2 cellular contexts compared by ENCODE assay signal in the genomic region with DNA sequence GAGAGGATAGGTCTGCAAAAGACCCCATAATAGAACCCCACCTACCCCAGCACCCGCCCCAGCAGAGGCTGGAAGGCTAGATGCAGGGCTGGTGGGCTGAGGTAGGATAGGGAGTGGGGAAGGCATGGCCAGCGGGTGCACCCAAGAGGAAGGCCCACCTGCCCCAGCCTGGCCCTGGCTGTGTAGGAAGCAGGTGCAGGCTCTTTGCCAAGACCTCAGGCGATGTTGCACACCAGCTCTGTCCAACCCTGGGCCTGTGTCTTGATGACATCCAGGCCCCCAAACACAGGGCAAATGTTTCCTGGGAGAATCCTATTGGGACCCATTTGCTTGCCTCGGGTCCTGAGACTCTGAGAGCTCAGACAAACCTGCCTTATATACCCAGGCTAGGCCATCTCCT.
"Had no signal": no experiment of that assay in that cellular context is flagged by ENCODE, and none has a peak within 500 bp of the region (broad histone marks: within the 10 kb centered on the region; RNA-seq: fewer than 3 reads in every experiment).

No MANE protein-coding gene starts in this region.

- DNase-seq: cortex of kidney, sigmoid colon had no signal
